1 cellular context compared by ENCODE assay signal in the genomic region with DNA sequence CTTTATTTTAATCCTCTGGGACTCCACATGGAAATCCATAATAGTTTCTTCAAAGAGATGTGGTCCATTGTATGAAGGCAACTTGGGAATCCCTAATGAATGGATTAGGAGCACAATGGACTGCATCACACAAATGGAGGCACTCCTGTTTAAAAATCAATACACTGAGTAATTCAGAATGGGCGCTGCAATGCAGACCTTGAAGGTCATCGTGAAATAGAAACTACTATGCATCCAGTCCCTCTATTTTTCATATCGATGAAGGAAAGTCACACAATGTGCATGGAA.
TF ChIP-seq lines count a peak whose summit lies in the region.

No MANE protein-coding gene starts in this region.

TF ChIP-seq in WTC11, 78 proteins besides CTCF, POLR2A, EP300 and RAD21 (continued from another document):
- TF ChIP-seq AFF4 (CRISPR knock-in tag; IDR thresholded peaks at IDR 0.05; ENCODE audit: borderline replicate concordance) = no peak
- TF ChIP-seq ELF4 (CRISPR knock-in tag; IDR thresholded peaks at IDR 0.05; ENCODE audit: low read depth) = no peak
- TF ChIP-seq ESRRA (CRISPR knock-in tag; IDR thresholded peaks at IDR 0.05; ENCODE audit: borderline replicate concordance) = no peak
- TF ChIP-seq, protein P1, sequence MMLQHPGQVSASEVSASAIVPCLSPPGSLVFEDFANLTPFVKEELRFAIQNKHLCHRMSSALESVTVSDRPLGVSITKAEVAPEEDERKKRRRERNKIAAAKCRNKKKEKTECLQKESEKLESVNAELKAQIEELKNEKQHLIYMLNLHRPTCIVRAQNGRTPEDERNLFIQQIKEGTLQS (CRISPR knock-in tag; conservative IDR thresholded peaks at IDR 0.05) = no peak
